Comparison of ENCODE assay signal across 1 cellular context in the genomic region with DNA sequence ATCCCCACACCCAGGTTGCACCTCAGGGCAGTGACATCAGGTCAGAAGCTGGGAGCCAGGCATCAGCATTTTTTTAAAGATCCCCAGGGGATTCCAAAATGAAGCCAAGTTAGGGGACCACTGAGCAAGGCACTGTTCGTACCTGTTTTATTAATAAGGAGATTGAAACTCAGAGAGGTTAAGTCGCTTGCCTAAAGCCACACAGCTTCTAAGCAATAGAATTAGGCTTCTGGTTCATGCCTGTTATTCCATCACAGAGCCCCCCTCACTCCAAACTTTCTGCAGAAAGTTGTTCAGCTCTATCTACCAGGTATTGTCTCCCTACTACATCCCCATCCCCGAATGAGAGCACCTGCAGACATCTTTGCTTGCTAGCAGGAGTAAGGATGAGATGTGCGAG.
TF ChIP-seq lines count a peak whose summit lies in the region.

No MANE protein-coding gene starts in this region.

TF ChIP-seq in HepG2, 621 proteins besides CTCF, POLR2A, EP300 and RAD21:
- TF ChIP-seq FOSL1 (CRISPR knock-in tag; IDR thresholded peaks at IDR 0.05; ENCODE audit: borderline replicate concordance) (no peak), ZSCAN12 (CRISPR knock-in tag; IDR thresholded peaks at IDR 0.05) (no peak), ZNF674 (CRISPR knock-in tag; IDR thresholded peaks at IDR 0.05; ENCODE audit: low read depth) (no peak), PLRG1 (conservative IDR thresholded peaks at IDR 0.05) (no peak), TEAD2 (CRISPR knock-in tag; IDR thresholded peaks at IDR 0.05) (no peak), CREM (IDR thresholded peaks at IDR 0.05) (no peak), CREM (CRISPR knock-in tag; IDR thresholded peaks at IDR 0.05) (no peak), SNRNP70 (IDR thresholded peaks at IDR 0.05; ENCODE audit: low read depth, low read length) (no peak), HHEX (CRISPR knock-in tag; IDR thresholded peaks at IDR 0.05) (no peak), ZNF775 (CRISPR knock-in tag; IDR thresholded peaks at IDR 0.05; ENCODE audit: borderline replicate concordance) (no peak), ZNF572 (CRISPR knock-in tag; IDR thresholded peaks at IDR 0.05) (no peak), NPAS2 (CRISPR knock-in tag; IDR thresholded peaks at IDR 0.05; ENCODE audit: borderline replicate concordance) (no peak), ZNF264 (CRISPR knock-in tag; IDR thresholded peaks at IDR 0.05) (no peak), NFE2L2 (IDR thresholded peaks at IDR 0.05; ENCODE audit: low read length) (no peak)
- TF ChIP-seq, protein P1, sequence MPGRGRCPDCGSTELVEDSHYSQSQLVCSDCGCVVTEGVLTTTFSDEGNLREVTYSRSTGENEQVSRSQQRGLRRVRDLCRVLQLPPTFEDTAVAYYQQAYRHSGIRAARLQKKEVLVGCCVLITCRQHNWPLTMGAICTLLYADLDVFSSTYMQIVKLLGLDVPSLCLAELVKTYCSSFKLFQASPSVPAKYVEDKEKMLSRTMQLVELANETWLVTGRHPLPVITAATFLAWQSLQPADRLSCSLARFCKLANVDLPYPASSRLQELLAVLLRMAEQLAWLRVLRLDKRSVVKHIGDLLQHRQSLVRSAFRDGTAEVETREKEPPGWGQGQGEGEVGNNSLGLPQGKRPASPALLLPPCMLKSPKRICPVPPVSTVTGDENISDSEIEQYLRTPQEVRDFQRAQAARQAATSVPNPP (CRISPR knock-in tag; IDR thresholded peaks at IDR 0.05) = no peak
- TF ChIP-seq, protein P2, sequence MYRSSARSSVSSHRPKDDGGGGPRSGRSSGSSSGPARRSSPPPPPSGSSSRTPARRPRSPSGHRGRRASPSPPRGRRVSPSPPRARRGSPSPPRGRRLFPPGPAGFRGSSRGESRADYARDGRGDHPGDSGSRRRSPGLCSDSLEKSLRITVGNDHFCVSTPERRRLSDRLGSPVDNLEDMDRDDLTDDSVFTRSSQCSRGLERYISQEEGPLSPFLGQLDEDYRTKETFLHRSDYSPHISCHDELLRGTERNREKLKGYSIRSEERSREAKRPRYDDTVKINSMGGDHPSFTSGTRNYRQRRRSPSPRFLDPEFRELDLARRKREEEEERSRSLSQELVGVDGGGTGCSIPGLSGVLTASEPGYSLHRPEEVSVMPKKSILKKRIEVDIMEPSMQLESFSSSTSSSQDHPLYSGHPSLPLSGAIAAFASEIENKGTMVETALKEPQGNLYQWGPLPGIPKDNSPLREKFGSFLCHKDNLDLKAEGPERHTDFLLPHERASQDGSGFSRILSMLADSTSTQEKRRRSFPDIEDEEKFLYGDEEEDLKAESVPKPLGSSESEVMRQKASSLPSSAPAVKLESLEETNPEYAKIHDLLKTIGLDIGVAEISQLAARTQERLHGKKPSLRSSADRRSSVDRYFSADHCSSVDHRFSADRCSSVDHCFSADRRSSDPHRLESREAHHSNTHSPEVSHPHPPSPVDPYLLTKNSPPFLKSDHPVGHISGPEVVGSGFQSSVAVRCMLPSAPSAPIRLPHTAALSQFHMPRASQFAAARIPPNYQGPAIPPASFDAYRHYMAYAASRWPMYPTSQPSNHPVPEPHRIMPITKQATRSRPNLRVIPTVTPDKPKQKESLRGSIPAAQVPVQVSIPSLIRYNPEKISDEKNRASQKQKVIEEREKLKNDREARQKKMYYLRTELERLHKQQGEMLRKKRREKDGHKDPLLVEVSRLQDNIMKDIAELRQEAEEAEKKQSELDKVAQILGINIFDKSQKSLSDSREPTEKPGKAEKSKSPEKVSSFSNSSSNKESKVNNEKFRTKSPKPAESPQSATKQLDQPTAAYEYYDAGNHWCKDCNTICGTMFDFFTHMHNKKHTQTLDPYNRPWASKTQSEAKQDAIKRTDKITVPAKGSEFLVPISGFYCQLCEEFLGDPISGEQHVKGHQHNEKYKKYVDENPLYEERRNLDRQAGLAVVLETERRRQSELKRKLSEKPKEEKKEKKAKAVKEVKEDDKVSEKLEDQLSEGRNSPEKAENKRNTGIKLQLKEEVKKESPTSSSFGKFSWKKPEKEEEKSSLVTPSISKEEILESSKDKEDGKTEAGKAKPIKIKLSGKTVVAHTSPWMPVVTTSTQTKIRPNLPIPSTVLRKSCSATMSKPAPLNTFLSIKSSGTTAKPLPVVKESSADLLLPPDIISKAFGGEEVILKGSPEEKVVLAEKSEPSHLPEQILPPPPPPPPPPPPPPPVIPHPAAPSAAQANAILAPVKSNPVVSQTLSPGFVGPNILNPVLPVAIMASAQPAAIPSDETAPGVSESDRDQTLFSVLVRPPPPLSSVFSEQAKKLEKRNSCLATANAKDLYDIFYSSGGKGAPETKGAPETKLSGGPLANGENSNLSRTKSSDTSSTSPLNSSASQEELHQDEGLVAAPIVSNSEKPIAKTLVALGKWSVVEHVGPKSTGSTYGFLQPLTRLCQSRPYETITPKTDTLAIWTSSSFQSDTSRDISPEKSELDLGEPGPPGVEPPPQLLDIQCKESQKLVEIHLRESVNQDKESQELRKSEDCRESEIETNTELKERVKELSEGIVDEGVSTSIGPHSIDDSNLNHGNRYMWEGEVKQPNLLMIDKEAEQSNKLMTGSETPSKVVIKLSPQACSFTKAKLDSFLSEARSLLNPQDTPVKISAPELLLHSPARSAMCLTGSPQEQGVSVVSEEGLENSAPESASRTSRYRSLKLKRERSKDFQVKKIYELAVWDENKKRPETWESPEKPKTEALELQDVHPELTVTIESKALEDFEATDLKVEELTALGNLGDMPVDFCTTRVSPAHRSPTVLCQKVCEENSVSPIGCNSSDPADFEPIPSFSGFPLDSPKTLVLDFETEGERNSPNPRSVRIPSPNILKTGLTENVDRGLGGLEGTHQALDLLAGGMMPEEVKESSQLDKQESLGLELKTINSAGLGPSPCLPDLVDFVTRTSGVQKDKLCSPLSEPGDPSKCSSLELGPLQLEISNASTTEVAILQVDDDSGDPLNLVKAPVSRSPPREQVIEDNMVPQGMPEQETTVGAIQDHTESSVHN (CRISPR knock-in tag; IDR thresholded peaks at IDR 0.05) = no peak
- TF ChIP-seq, protein P3, sequence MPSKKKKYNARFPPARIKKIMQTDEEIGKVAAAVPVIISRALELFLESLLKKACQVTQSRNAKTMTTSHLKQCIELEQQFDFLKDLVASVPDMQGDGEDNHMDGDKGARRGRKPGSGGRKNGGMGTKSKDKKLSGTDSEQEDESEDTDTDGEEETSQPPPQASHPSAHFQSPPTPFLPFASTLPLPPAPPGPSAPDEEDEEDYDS (CRISPR knock-in tag; IDR thresholded peaks at IDR 0.05) = no peak
- TF ChIP-seq, protein P4, sequence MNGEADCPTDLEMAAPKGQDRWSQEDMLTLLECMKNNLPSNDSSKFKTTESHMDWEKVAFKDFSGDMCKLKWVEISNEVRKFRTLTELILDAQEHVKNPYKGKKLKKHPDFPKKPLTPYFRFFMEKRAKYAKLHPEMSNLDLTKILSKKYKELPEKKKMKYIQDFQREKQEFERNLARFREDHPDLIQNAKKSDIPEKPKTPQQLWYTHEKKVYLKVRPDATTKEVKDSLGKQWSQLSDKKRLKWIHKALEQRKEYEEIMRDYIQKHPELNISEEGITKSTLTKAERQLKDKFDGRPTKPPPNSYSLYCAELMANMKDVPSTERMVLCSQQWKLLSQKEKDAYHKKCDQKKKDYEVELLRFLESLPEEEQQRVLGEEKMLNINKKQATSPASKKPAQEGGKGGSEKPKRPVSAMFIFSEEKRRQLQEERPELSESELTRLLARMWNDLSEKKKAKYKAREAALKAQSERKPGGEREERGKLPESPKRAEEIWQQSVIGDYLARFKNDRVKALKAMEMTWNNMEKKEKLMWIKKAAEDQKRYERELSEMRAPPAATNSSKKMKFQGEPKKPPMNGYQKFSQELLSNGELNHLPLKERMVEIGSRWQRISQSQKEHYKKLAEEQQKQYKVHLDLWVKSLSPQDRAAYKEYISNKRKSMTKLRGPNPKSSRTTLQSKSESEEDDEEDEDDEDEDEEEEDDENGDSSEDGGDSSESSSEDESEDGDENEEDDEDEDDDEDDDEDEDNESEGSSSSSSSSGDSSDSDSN (CRISPR knock-in tag; IDR thresholded peaks at IDR 0.05) = no peak
- TF ChIP-seq, protein P5, sequence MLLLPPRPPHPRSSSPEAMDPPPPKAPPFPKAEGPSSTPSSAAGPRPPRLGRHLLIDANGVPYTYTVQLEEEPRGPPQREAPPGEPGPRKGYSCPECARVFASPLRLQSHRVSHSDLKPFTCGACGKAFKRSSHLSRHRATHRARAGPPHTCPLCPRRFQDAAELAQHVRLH (CRISPR knock-in tag; IDR thresholded peaks at IDR 0.05; ENCODE audit: borderline replicate concordance, low read depth) = no peak
- TF ChIP-seq, protein P6, sequence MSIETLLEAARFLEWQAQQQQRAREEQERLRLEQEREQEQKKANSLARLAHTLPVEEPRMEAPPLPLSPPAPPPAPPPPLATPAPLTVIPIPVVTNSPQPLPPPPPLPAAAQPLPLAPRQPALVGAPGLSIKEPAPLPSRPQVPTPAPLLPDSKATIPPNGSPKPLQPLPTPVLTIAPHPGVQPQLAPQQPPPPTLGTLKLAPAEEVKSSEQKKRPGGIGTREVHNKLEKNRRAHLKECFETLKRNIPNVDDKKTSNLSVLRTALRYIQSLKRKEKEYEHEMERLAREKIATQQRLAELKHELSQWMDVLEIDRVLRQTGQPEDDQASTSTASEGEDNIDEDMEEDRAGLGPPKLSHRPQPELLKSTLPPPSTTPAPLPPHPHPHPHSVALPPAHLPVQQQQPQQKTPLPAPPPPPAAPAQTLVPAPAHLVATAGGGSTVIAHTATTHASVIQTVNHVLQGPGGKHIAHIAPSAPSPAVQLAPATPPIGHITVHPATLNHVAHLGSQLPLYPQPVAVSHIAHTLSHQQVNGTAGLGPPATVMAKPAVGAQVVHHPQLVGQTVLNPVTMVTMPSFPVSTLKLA (IDR thresholded peaks at IDR 0.05) = no peak
- TF ChIP-seq, protein P7, sequence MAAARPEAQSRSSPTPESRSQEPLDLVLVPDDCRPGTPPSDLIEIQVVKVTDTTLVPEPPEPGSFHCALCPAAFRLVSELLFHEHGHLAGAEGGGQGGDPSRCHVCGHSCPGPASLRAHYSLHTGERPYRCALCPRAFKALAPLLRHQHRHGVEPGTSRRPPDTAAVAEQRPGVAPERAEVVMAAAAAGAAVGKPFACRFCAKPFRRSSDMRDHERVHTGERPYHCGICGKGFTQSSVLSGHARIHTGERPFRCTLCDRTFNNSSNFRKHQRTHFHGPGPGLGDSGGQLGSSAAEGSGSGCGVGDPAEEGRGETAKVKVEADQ (CRISPR knock-in tag; IDR thresholded peaks at IDR 0.05; ENCODE audit: borderline replicate concordance) = no peak
